28 cellular contexts compared by ENCODE assay signal in genomic region chr6:109762769-109763450, GRCh38.
DNase-seq lines count a peak whose midpoint lies in the region; ATAC-seq, FAIRE-seq and TF ChIP-seq lines count a peak whose summit lies in the region.
"Had no signal": no experiment of that assay in that cellular context is flagged by ENCODE, and none has a peak within 500 bp of the region (broad histone marks: within the 10 kb centered on the region; RNA-seq: fewer than 3 reads in every experiment).

No MANE protein-coding gene starts in this region.

- H3K9ac ChIP-seq in liver (ENCODE audit: low read depth in 1 of 2, low read length in 2 of 2) = no peak overlapping the region
- no peak overlapping the region for H3K9ac ChIP-seq in HepG2 (ENCODE audit: insufficient read depth, low read depth, low read length)
- H3K9ac ChIP-seq: BLaER1 had no signal

- H3K27ac ChIP-seq in liver (ENCODE audit: low read depth in 1 of 2, low read length in 2 of 2) (no peak overlapping the region), HepG2 (ENCODE audit: extremely low read length, insufficient read depth, low read length) (no peak overlapping the region), small intestine (ENCODE audit: low read depth in 1 of 2, low read length in 1 of 2) (no peak overlapping the region)
- H3K27ac ChIP-seq: 22Rv1, BLaER1, PC-9 had no signal

- H3K27me3 ChIP-seq in liver (ENCODE audit: control insufficient read depth in 4 of 4, insufficient read depth in 4 of 4, low read length in 3 of 4) = no peaks in the 10 kb centered on the region
- H3K27me3 ChIP-seq in HepG2 (ENCODE audit: control insufficient read depth in 1 of 2, insufficient read depth in 2 of 2, low read length in 2 of 2) = no peaks in the 10 kb centered on the region
- no peaks in the 10 kb centered on the region for H3K27me3 ChIP-seq in small intestine (ENCODE audit: control insufficient read depth in 2 of 2, insufficient read depth in 2 of 2, low read length in 2 of 2)
- H3K27me3 ChIP-seq: BLaER1 had no signal

- DNase-seq in HepG2 (ENCODE audit: low spot score) (no peak), astrocyte of the spinal cord (ENCODE audit: low read depth, low spot score) (peak; percentile 32), fibroblast of villous mesenchyme (ENCODE audit: low read depth) (peak; percentile 71), small intestine (peak; percentile 32), ureter (ENCODE audit: low spot score) (no peak), progenitor cell of endocrine pancreas (ENCODE audit: low spot score, unreplicated experiment) (no peak), SIG-M5 treated with dmso at 0.1 percent for 504 hours (lab: John Stamatoyannopoulos, UW; ENCODE audit: unreplicated experiment) (no peak)
- DNase-seq: ACHN; CD4-positive, alpha-beta T cell; COR-L47; DMS 273 treated with DMSO at 0.1 percent for 48 hours; DMS79 treated with DMSO at 0.1 percent for 48 hours; Kasumi-1; MM.1S; NCI-H1092; NCI-H1436; NCI-H187 treated with DMSO at 0.1 percent for 48 hours; NCI-H2107; NCI-H510A; PC-9; RPMI8226; SHP77 had no signal

- H3K27me3 Mint-ChIP-seq in progenitor cell of endocrine pancreas = no peaks in the 10 kb centered on the region
- H3K27me3 Mint-ChIP-seq: CD4-positive, alpha-beta T cell had no signal

- intact Hi-C loops in HepG2 (cut with micrococcal nuclease; ENCODE audit: unreplicated experiment) = no loop called here

- no peak for ATAC-seq in HepG2
- ATAC-seq: HCT116 had no signal

- H4K20me1 ChIP-seq in HepG2 (ENCODE audit: insufficient read depth, low read length) = no peaks in the 10 kb centered on the region
- H4K20me1 ChIP-seq: BLaER1 had no signal

- WGBS in liver = 42% methylated on average over 1 of the region's 1 CpG
- WGBS in HepG2 (ENCODE audit: low lambda C conversion rate) = 0% methylated on average over 1 of the region's 1 CpG
- 17 to 89% (median 45%) methylated on average over 1 of the region's 1 CpG for WGBS in small intestine, 3 donors

- H3K9me3 ChIP-seq in liver (ENCODE audit: control insufficient read depth in 4 of 4, low read length in 3 of 4) = no peaks in the 10 kb centered on the region
- no peaks in the 10 kb centered on the region for H3K9me3 ChIP-seq in HepG2 (ENCODE audit: low read length)
- H3K9me3 ChIP-seq in small intestine (ENCODE audit: control insufficient read depth, low read depth) = no peaks in the 10 kb centered on the region

- H3K4me1 ChIP-seq in liver (ENCODE audit: control insufficient read depth in 4 of 4, insufficient read depth in 4 of 4, low read length in 3 of 4) (no peaks in the 10 kb centered on the region), HepG2 (ENCODE audit: insufficient read depth, low read length) (no peaks in the 10 kb centered on the region), small intestine (ENCODE audit: control insufficient read depth in 2 of 2, insufficient read depth in 1 of 2, low read depth in 1 of 2, low read length in 1 of 2) (no peaks in the 10 kb centered on the region)
- H3K4me1 ChIP-seq: BLaER1 had no signal

- no peak overlapping the region for H3K4me3 Mint-ChIP-seq in progenitor cell of endocrine pancreas (ENCODE audit: low read depth)
- H3K4me3 Mint-ChIP-seq: CD4-positive, alpha-beta T cell had no signal

- H3K79me2 ChIP-seq in HepG2 (ENCODE audit: insufficient read depth, low read length) = no peaks in the 10 kb centered on the region

- TF ChIP-seq POLR2A in HepG2 (IDR thresholded peaks at IDR 0.05; ENCODE audit: insufficient read depth in 1 of 2, low read depth in 2 of 2, low read length in 2 of 2) = no peak

- no peak overlapping the region for H3K4me2 ChIP-seq in HepG2 (ENCODE audit: low read depth, low read length)
- H3K4me2 ChIP-seq: BLaER1, PC-9 had no signal

- no peak overlapping the region for H3K27ac Mint-ChIP-seq in progenitor cell of endocrine pancreas
- H3K27ac Mint-ChIP-seq: CD4-positive, alpha-beta T cell had no signal

- H3K36me3 ChIP-seq in liver (ENCODE audit: control insufficient read depth in 4 of 4, insufficient read depth in 3 of 4, low read depth in 1 of 4, low read length in 3 of 4) = peaks cover 0 to 4% (median under 1%) of the 10 kb centered on the region in 4 donors
- H3K36me3 ChIP-seq in HepG2 (replicated peaks in 1 of 2; ENCODE audit: control insufficient read depth in 1 of 2, insufficient read depth in 2 of 2, low read length in 2 of 2) = no peaks in the 10 kb centered on the region
- peaks cover 2% of the 10 kb centered on the region in 2 donors for H3K36me3 ChIP-seq in small intestine (ENCODE audit: control insufficient read depth in 2 of 2, insufficient read depth in 2 of 2, low read length in 2 of 2)

- H2AFZ ChIP-seq in HepG2 (ENCODE audit: low read length) = no peak overlapping the region
- H2AFZ ChIP-seq: PC-9 had no signal

- TF ChIP-seq RAD21 in liver (IDR thresholded peaks at IDR 0.05) = no peak
- no peak for TF ChIP-seq RAD21 in HepG2 (CRISPR knock-in tag; IDR thresholded peaks at IDR 0.05)

- CTCF ChIA-PET in HepG2 (lab: Yijun Ruan, JAX; ENCODE audit: low intra/inter-chr PET ratio, low total read pairs) = no interaction called here

- H3K4me1 Mint-ChIP-seq in progenitor cell of endocrine pancreas (ENCODE audit: low read depth) = no peaks in the 10 kb centered on the region

- no peak overlapping the region for H3K4me3 ChIP-seq in liver (ENCODE audit: low read depth in 1 of 3, low read length in 3 of 3)
- H3K4me3 ChIP-seq in HepG2 (replicated peaks in 1 of 3; ENCODE audit: insufficient read depth in 1 of 3, low read depth in 2 of 3, low read length in 3 of 3) = no peak overlapping the region
- H3K4me3 ChIP-seq in astrocyte of the spinal cord (ENCODE audit: low read depth, low read length) = no peak overlapping the region
- H3K4me3 ChIP-seq in fibroblast of villous mesenchyme (ENCODE audit: low read depth, low read length) = no peak overlapping the region
- no peak overlapping the region for H3K4me3 ChIP-seq in small intestine (ENCODE audit: low read depth in 1 of 2, low read length in 2 of 2)
- H3K4me3 ChIP-seq: BLaER1, PC-9 had no signal

- no TSS peak for BruUV-seq in HepG2 (replicated peaks; lab: Mats Ljungman, UMichigan)

- H3K9me3 Mint-ChIP-seq in progenitor cell of endocrine pancreas (ENCODE audit: low read depth) = no peaks in the 10 kb centered on the region
- H3K9me3 Mint-ChIP-seq: CD4-positive, alpha-beta T cell had no signal

- FAIRE-seq in HepG2 (lab: Jason Lieb, UNC) (no peak), small intestine (lab: Jason Lieb, UNC) (no peak)
- FAIRE-seq: GM12891, H1 had no signal

- TF ChIP-seq CTCF in liver (IDR thresholded peaks at IDR 0.05; ENCODE audit: low read depth, low read length, missing input control) (no peak), HepG2 (CRISPR knock-in tag; IDR thresholded peaks at IDR 0.05) (no peak), astrocyte of the spinal cord (IDR thresholded peaks at IDR 0.05; ENCODE audit: low read depth, low read length) (no peak), fibroblast of villous mesenchyme (IDR thresholded peaks at IDR 0.05; ENCODE audit: insufficient read depth, low read depth, low read length) (no peak), progenitor cell of endocrine pancreas (IDR thresholded peaks at IDR 0.05; ENCODE audit: unreplicated experiment) (no peak)

- in situ Hi-C loops in HepG2 (cut with HindIII; ENCODE audit: extremely low pct_ligation_motif_present, low pct_unique_long_range_greater_than_20kb) (no loop called here), astrocyte of the spinal cord (cut with HindIII; ENCODE audit: low sequenced_read_pairs) (no loop called here)

- POLR2A ChIA-PET in HepG2 (lab: Yijun Ruan, JAX) = no interaction called here

- peaks cover 19% of the 10 kb centered on the region for H3K36me3 Mint-ChIP-seq in progenitor cell of endocrine pancreas (ENCODE audit: insufficient read depth)

- TF ChIP-seq EP300 in HepG2 (IDR thresholded peaks at IDR 0.05; ENCODE audit: low read depth in 2 of 2, low read length in 2 of 2) (no peak), HepG2 (CRISPR knock-in tag; IDR thresholded peaks at IDR 0.05; ENCODE audit: borderline replicate concordance) (no peak)

TF ChIP-seq in liver, 16 proteins besides CTCF, POLR2A, EP300 and RAD21 (continues in another document):
- TF ChIP-seq FOXA1 (IDR thresholded peaks at IDR 0.05) (no peak), ZBTB33 (IDR thresholded peaks at IDR 0.05) (no peak), HNF4A (conservative IDR thresholded peaks at IDR 0.05) (peak; percentile 43 to 58)

TF ChIP-seq in HepG2, 621 proteins besides CTCF, POLR2A, EP300 and RAD21 (continues in another document):
- TF ChIP-seq KLF16 (CRISPR knock-in tag; IDR thresholded peaks at IDR 0.05) (no peak), HDAC2 (CRISPR knock-in tag; IDR thresholded peaks at IDR 0.05) (no peak), ZNF281 (CRISPR knock-in tag; IDR thresholded peaks at IDR 0.05; ENCODE audit: borderline replicate concordance) (no peak), HES4 (CRISPR knock-in tag; IDR thresholded peaks at IDR 0.05; ENCODE audit: borderline replicate concordance) (no peak), ZMAT5 (CRISPR knock-in tag; IDR thresholded peaks at IDR 0.05; ENCODE audit: borderline replicate concordance, low read depth) (no peak), ZNF251 (CRISPR knock-in tag; IDR thresholded peaks at IDR 0.05) (no peak), AHR (CRISPR knock-in tag; IDR thresholded peaks at IDR 0.05) (no peak), ZNF430 (CRISPR knock-in tag; IDR thresholded peaks at IDR 0.05) (no peak)

Comparison
In these comparisons a context has a peak if more than half of its experiments do, and no peak if none do; other contexts are left out.
1. DNase-seq: peak in astrocyte of the spinal cord (single experiment), fibroblast of villous mesenchyme (single experiment) and small intestine (single experiment); none in HepG2 (single experiment), ureter (single experiment), progenitor cell of endocrine pancreas (single experiment) and SIG-M5 treated with dmso at 0.1 percent for 504 hours (single experiment).